In the genomic region with DNA sequence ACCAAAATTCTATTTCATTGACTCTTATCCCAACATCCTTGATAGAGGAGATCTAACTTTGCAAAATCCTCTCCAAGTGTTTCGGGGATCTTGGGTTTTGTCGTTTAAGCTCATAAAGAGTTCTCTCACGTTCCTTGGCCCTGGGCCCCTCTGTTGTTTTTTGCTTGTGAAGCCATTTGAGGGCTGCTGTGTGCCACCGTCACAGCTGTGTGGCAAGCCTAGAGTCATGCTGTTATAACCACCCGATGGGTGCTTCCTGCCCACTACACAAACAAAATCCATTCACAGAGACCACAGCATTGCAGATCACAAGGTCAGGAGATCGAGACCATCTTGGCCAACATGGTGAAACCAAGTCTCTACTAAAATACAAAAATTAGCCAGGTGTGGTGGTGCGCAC, we compare ENCODE assay signal across 21 cellular contexts.
"Had no signal": no experiment of that assay in that cellular context is flagged by ENCODE, and none has a peak within 500 bp of the region (broad histone marks: within the 10 kb centered on the region; RNA-seq: fewer than 3 reads in every experiment).

No MANE protein-coding gene starts in this region.

- ATAC-seq: gastroesophageal sphincter; left cardiac atrium; lower lobe of right lung; stimulated activated naive B cell treated with anti-CD40 and anti-IgM and Interleukin-4, amounts not matched to agents 10 μg/mL and 1 μg/mL and 100 μg/mL, for 72 hours; stimulated activated naive CD8-positive, alpha-beta T cell treated with anti-CD3 and anti-CD28 coated beads, Interleukin-15, amount 100 ng/mL, for 72 hours; upper lobe of right lung had no signal

- H3K27ac ChIP-seq: esophagus squamous epithelium, gastroesophageal sphincter, left ventricle myocardium inferior, lower lobe of right lung, ovary, right atrium auricular region, sigmoid colon, skin epidermis, testis, tibial nerve, upper lobe of right lung had no signal

- H3K27me3 Mint-ChIP-seq: stimulated activated naive B cell treated with anti-CD40 and anti-IgM and Interleukin-4, amounts not matched to agents 10 μg/mL and 1 μg/mL and 100 μg/mL, for 72 hours; stimulated activated naive CD8-positive, alpha-beta T cell treated with anti-CD3 and anti-CD28 coated beads, Interleukin-15, amount 100 ng/mL, for 72 hours had no signal

- DNase-seq: esophagus squamous epithelium; foreskin fibroblast; glutamatergic neuron; left cardiac atrium; left ventricle myocardium inferior; lower lobe of right lung; mesenchymal stem cell; midbrain; ovary; sigmoid colon; stimulated activated CD4-positive, alpha-beta T cell treated with anti-CD3 and anti-CD28 coated beads, Interleukin-2, amount 100 ng/mL, for 24 hours; stimulated activated CD4-positive, alpha-beta T cell treated with anti-CD3 and anti-CD28 coated beads, Interleukin-4, amount 100 ng/mL, for 4 hours; stimulated activated naive B cell treated with anti-CD40 and anti-IgM and Interleukin-4, amounts not matched to agents 10 μg/mL and 1 μg/mL and 100 μg/mL, for 72 hours; stimulated activated naive CD8-positive, alpha-beta T cell treated with anti-CD3 and anti-CD28 coated beads, Interleukin-15, amount 100 ng/mL, for 72 hours; testis; upper lobe of right lung had no signal

- H3K4me3 Mint-ChIP-seq: neural crest cell; stimulated activated naive CD8-positive, alpha-beta T cell treated with anti-CD3 and anti-CD28 coated beads, Interleukin-15, amount 100 ng/mL, for 72 hours had no signal

- H3K36me3 Mint-ChIP-seq: stimulated activated naive B cell treated with anti-CD40 and anti-IgM and Interleukin-4, amounts not matched to agents 10 μg/mL and 1 μg/mL and 100 μg/mL, for 72 hours had no signal

- H3K9me3 Mint-ChIP-seq: stimulated activated naive B cell treated with anti-CD40 and anti-IgM and Interleukin-4, amounts not matched to agents 10 μg/mL and 1 μg/mL and 100 μg/mL, for 72 hours; stimulated activated naive CD8-positive, alpha-beta T cell treated with anti-CD3 and anti-CD28 coated beads, Interleukin-15, amount 100 ng/mL, for 72 hours had no signal

- H3K27me3 ChIP-seq: esophagus squamous epithelium, gastroesophageal sphincter, ovary, right atrium auricular region, sigmoid colon, testis, tibial nerve, upper lobe of right lung had no signal

- H3K4me3 ChIP-seq: esophagus squamous epithelium, gastroesophageal sphincter, left ventricle myocardium inferior, lower lobe of right lung, ovary, right atrium auricular region, sigmoid colon, skin epidermis, testis, tibial nerve, upper lobe of right lung had no signal

- H3K9me3 ChIP-seq: esophagus squamous epithelium, gastroesophageal sphincter, left ventricle myocardium inferior, lower lobe of right lung, ovary, right atrium auricular region, sigmoid colon, testis, tibial nerve, upper lobe of right lung had no signal

- H3K36me3 ChIP-seq: esophagus squamous epithelium, gastroesophageal sphincter, left ventricle myocardium inferior, lower lobe of right lung, ovary, right atrium auricular region, sigmoid colon, tibial nerve, upper lobe of right lung had no signal

- H3K4me1 ChIP-seq: right atrium auricular region, testis, upper lobe of right lung had no signal

- H3K27ac Mint-ChIP-seq: stimulated activated naive B cell treated with anti-CD40 and anti-IgM and Interleukin-4, amounts not matched to agents 10 μg/mL and 1 μg/mL and 100 μg/mL, for 72 hours; stimulated activated naive CD8-positive, alpha-beta T cell treated with anti-CD3 and anti-CD28 coated beads, Interleukin-15, amount 100 ng/mL, for 72 hours had no signal
